Comparison of ENCODE assay signal across 8 cellular contexts in the genomic region with DNA sequence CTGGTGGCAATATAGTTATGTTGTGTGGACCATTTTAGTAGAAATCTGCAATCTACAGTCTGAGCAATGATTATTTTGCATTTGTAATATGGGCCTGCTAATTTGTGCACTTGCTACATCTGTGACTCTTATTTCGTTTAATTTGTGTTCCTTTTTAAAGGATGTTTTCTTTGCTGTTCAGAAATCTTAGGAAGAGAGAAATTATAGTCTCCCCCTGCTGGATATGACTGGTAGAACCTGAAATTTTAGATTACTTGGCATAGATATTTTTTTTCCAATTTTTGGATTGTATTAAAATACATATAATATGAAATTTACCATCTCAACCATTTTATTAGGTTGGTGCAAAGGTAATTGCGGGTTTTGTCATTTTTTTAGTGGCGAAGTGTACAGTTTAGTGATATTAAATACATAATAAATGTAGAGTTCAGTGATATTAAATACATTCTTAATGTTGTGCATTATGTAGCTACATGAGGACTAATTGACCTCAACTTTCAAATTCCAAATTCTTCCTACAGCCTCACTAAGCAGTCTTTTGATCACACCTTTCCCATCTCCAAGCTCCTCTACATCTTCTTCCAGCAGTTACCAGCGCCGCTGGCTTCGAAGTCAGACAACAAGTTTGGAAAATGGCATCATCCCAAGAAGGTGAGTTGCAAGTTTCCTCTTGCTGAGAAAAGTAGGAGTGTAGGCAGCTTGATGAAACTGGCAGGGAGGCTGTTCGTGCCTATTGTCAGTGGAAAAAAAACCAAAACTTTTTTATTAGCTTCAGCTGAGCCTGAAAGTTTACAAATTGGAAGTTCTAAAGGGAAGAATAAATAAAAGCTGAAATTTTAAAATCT.
DNase-seq lines count a peak whose midpoint lies in the region; ATAC-seq and TF ChIP-seq lines count a peak whose summit lies in the region.

No MANE protein-coding gene starts in this region.

- no peak overlapping the region for H3K27ac Mint-ChIP-seq in activated T-helper 17 cell treated with anti-CD3 and anti-CD28 coated beads, Interleukin-2, amount 50 U/mL, for 72 hours

- H3K27me3 ChIP-seq in AG04450 (ENCODE audit: control insufficient read depth, insufficient read depth, low read length) (no peaks in the 10 kb centered on the region), PC-3 (ENCODE audit: low read length) (no peaks in the 10 kb centered on the region), parathyroid adenoma (ENCODE audit: control insufficient read depth, insufficient read depth, low read length) (no peaks in the 10 kb centered on the region)

- intact Hi-C loops in PC-3 (cut with micrococcal nuclease): loop anchor here (1.0 to 10.0 kb wide), 3 partner anchors 40 to 534 kb away; no protein-coding TSS in a partner anchor

- H3K79me2 ChIP-seq in PC-3 (ENCODE audit: low read length) (no peaks in the 10 kb centered on the region), parathyroid adenoma (no peaks in the 10 kb centered on the region)

- ATAC-seq in GM18870 (IDR thresholded peaks at IDR 0.05; ENCODE audit: unreplicated experiment) (peak; percentile 35), PC-3 (no peak), GM19467 (IDR thresholded peaks at IDR 0.05; ENCODE audit: unreplicated experiment) (no peak), HG03025 (IDR thresholded peaks at IDR 0.05; ENCODE audit: low FRiP score, unreplicated experiment) (no peak)
- no peak for ATAC-seq in activated T-helper 17 cell treated with anti-CD3 and anti-CD28 coated beads, Interleukin-2, amount 50 U/mL, for 72 hours (replicated peaks)

- H3K4me1 ChIP-seq in PC-3 (ENCODE audit: insufficient read depth, low read length) (no peaks in the 10 kb centered on the region), parathyroid adenoma (no peaks in the 10 kb centered on the region)

- H3K9ac ChIP-seq in PC-3 (ENCODE audit: low read length) (no peak overlapping the region), parathyroid adenoma (no peak overlapping the region)

- H3K36me3 ChIP-seq in PC-3 (ENCODE audit: low read depth, low read length) (no peaks in the 10 kb centered on the region), parathyroid adenoma (ENCODE audit: control insufficient read depth, insufficient read depth, low read length) (no peaks in the 10 kb centered on the region)

- POLR2A ChIA-PET in AG04450 (lab: Yijun Ruan, JAX): no interaction called here
- POLR2A ChIA-PET in PC-3 (lab: Charles Lee; ENCODE audit: unreplicated experiment): no interaction called here

- DNase-seq in AG04450 (ENCODE audit: low read depth, low spot score) (peak; percentile 10), PC-3 (peak; percentile 61), erythroblast (lab: John Stamatoyannopoulos, UW) (peak; percentile 42 to 73)

- H3K9me3 ChIP-seq in AG04450 (ENCODE audit: control insufficient read depth, insufficient read depth, low read length): no peaks in the 10 kb centered on the region
- H3K9me3 ChIP-seq in PC-3 (ENCODE audit: low read length): no peaks in the 10 kb centered on the region
- no peaks in the 10 kb centered on the region for H3K9me3 ChIP-seq in parathyroid adenoma (ENCODE audit: control insufficient read depth, low read length)

- no peaks in the 10 kb centered on the region for H3K9me2 ChIP-seq in PC-3 (replicated peaks; ENCODE audit: low read length)

- H3K4me3 ChIP-seq in AG04450 (ENCODE audit: low read depth, low read length) (no peak overlapping the region), PC-3 (ENCODE audit: low read length) (no peak overlapping the region), parathyroid adenoma (ENCODE audit: low read depth, low read length) (no peak overlapping the region)

- H2AFZ ChIP-seq in PC-3 (ENCODE audit: low read length) (no peak overlapping the region), parathyroid adenoma (no peak overlapping the region)

- peaks cover 21% of the 10 kb centered on the region for H3K36me3 Mint-ChIP-seq in activated T-helper 17 cell treated with anti-CD3 and anti-CD28 coated beads, Interleukin-2, amount 50 U/mL, for 72 hours (ENCODE audit: low read depth)

- H3F3A ChIP-seq in PC-3 (ENCODE audit: low read length, unreplicated experiment): no peaks in the 10 kb centered on the region

- H3K9me3 Mint-ChIP-seq in activated T-helper 17 cell treated with anti-CD3 and anti-CD28 coated beads, Interleukin-2, amount 50 U/mL, for 72 hours: no peaks in the 10 kb centered on the region

- TF ChIP-seq CTCF in AG04450 (IDR thresholded peaks at IDR 0.05; ENCODE audit: low read depth, low read length) (peak; percentile 70), PC-3 (conservative IDR thresholded peaks at IDR 0.05; ENCODE audit: low read depth, low read length) (peak; percentile 66), parathyroid adenoma (IDR thresholded peaks at IDR 0.05) (peak; percentile 54)

- CTCF ChIA-PET in AG04450 (lab: Charles Lee) (interaction anchor here (0.7 to 4.5 kb wide), 25 partner anchors 10 to 594 kb away, joined by 3 to 48 read pairs (median 5); no protein-coding TSS in a partner anchor), PC-3 (lab: Charles Lee) (no interaction called here)

- no peak overlapping the region for H3K4me3 Mint-ChIP-seq in activated T-helper 17 cell treated with anti-CD3 and anti-CD28 coated beads, Interleukin-2, amount 50 U/mL, for 72 hours

- H3K27ac ChIP-seq in AG04450 (ENCODE audit: low read depth, low read length): no peak overlapping the region
- no peak overlapping the region for H3K27ac ChIP-seq in PC-3 (ENCODE audit: low read length)
- no peak overlapping the region for H3K27ac ChIP-seq in parathyroid adenoma

- BruUV-seq in PC-3 (replicated peaks; lab: Mats Ljungman, UMichigan): no TSS peak

- no peaks in the 10 kb centered on the region for H3K27me3 Mint-ChIP-seq in activated T-helper 17 cell treated with anti-CD3 and anti-CD28 coated beads, Interleukin-2, amount 50 U/mL, for 72 hours

- H3K4me1 Mint-ChIP-seq in activated T-helper 17 cell treated with anti-CD3 and anti-CD28 coated beads, Interleukin-2, amount 50 U/mL, for 72 hours: peaks cover 15% of the 10 kb centered on the region

- no peak overlapping the region for H3K4me2 ChIP-seq in PC-3 (ENCODE audit: low read length)
- H3K4me2 ChIP-seq in parathyroid adenoma (ENCODE audit: low read length): no peak overlapping the region

- no peak for TF ChIP-seq POLR2A in erythroblast (IDR thresholded peaks at IDR 0.05; ENCODE audit: low read length)

- no peaks in the 10 kb centered on the region for H4K20me1 ChIP-seq in PC-3 (ENCODE audit: low read length)

Comparison
In these comparisons a context has a peak if more than half of its experiments do, and no peak if none do; other contexts are left out.
1. DNase-seq: peak in every context shown above with its lines; median percentile 61 in PC-3; 58 in erythroblast; 10 in AG04450.